ENCODE assay signal across 1 cellular context in the genomic region with DNA sequence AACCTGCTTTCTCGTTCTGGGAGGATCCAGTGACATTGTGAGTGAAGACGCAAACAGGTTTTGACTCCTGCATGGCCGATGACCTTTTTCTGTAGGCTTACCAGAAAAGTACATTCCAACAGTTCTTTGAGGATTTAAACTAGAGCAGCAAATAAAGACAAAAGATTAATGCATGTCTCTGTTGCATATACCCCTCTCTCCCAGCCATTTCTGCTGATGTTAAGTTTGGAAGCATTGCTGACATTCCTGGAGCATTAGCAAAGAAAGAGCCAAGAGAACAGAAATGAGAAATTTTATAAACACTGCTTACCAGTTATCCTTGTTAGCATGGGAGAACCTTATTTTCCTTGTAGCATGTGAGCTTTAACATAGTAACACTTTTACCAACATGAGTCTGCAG.
TF ChIP-seq lines count a peak whose summit lies in the region.

No MANE protein-coding gene starts in this region.

TF ChIP-seq in SK-N-SH, 30 proteins besides CTCF, POLR2A, EP300 and RAD21 (continued from another document):
- TF ChIP-seq TCF12 (IDR thresholded peaks at IDR 0.05) (no peak), GABPA (IDR thresholded peaks at IDR 0.05; ENCODE audit: low read depth) (no peak), TEAD4 (IDR thresholded peaks at IDR 0.05; ENCODE audit: borderline replicate concordance, insufficient read depth) (peak; percentile 34; the same call in 1 of the 2 replicates), RFX5 (IDR thresholded peaks at IDR 0.05; ENCODE audit: low read length) (no peak), SMC3 (IDR thresholded peaks at IDR 0.05; ENCODE audit: low read depth, low read length) (no peak), FOSL2 (IDR thresholded peaks at IDR 0.05; ENCODE audit: borderline replicate concordance, low read depth) (0 out of 2 replicates have a peak, but pooled peaks have one; percentile 15), EZH2phosphoT487 (IDR thresholded peaks at IDR 0.05; ENCODE audit: borderline replicate concordance, low read depth) (no peak), YY1 (IDR thresholded peaks at IDR 0.05; ENCODE audit: low read depth) (no peak)
- TF ChIP-seq, protein P1, sequence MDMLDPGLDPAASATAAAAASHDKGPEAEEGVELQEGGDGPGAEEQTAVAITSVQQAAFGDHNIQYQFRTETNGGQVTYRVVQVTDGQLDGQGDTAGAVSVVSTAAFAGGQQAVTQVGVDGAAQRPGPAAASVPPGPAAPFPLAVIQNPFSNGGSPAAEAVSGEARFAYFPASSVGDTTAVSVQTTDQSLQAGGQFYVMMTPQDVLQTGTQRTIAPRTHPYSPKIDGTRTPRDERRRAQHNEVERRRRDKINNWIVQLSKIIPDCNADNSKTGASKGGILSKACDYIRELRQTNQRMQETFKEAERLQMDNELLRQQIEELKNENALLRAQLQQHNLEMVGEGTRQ (IDR thresholded peaks at IDR 0.05; ENCODE audit: borderline replicate concordance, low read depth, low read length), result no peak
- TF ChIP-seq, protein P2, sequence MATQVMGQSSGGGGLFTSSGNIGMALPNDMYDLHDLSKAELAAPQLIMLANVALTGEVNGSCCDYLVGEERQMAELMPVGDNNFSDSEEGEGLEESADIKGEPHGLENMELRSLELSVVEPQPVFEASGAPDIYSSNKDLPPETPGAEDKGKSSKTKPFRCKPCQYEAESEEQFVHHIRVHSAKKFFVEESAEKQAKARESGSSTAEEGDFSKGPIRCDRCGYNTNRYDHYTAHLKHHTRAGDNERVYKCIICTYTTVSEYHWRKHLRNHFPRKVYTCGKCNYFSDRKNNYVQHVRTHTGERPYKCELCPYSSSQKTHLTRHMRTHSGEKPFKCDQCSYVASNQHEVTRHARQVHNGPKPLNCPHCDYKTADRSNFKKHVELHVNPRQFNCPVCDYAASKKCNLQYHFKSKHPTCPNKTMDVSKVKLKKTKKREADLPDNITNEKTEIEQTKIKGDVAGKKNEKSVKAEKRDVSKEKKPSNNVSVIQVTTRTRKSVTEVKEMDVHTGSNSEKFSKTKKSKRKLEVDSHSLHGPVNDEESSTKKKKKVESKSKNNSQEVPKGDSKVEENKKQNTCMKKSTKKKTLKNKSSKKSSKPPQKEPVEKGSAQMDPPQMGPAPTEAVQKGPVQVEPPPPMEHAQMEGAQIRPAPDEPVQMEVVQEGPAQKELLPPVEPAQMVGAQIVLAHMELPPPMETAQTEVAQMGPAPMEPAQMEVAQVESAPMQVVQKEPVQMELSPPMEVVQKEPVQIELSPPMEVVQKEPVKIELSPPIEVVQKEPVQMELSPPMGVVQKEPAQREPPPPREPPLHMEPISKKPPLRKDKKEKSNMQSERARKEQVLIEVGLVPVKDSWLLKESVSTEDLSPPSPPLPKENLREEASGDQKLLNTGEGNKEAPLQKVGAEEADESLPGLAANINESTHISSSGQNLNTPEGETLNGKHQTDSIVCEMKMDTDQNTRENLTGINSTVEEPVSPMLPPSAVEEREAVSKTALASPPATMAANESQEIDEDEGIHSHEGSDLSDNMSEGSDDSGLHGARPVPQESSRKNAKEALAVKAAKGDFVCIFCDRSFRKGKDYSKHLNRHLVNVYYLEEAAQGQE (IDR thresholded peaks at IDR 0.05; ENCODE audit: low read depth, low read length), result no peak
- TF ChIP-seq, protein P3, sequence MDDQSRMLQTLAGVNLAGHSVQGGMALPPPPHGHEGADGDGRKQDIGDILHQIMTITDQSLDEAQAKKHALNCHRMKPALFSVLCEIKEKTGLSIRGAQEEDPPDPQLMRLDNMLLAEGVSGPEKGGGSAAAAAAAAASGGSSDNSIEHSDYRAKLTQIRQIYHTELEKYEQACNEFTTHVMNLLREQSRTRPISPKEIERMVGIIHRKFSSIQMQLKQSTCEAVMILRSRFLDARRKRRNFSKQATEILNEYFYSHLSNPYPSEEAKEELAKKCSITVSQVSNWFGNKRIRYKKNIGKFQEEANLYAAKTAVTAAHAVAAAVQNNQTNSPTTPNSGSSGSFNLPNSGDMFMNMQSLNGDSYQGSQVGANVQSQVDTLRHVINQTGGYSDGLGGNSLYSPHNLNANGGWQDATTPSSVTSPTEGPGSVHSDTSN (IDR thresholded peaks at IDR 0.05), result no peak
